Comparison of ENCODE assay signal across 8 cellular contexts in the genomic region with DNA sequence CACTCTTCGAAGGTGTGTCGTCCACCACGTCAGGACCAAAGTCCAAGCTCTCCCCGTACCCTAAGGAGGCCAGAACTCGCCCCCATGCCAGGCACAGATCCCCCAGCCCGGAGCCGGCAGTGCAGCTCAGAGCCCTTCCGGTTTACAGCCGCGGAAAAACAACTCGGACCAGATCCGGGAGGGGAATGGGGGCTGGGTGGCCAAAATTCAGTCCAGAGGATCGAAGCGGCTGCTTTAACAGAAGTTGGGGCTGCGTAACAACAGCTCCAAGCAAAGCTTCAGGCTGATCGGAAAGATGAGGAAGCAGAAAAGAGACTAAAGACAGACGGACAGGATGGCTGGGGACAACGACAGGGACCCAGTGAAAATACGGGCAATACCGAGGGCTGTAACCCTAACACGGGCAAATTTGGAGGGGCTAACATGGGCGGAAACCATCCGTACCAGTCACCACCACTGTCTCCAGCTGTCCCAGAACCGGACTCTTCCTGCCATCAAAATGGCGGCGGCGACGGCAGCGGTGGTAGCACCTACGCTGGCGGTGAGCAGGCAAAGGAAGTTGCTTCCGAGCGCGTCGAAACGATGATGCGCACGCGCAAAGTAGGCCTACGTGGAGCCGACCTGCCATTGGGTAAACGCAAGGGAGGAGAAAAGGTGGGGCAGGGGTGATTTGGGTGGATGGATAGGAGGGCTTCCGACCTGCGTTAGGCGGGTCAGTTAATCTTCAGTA. TPM values are rescaled to one million over a fixed set of nuclear protein-coding genes. Genes with fewer than 3 reads are reported as not detected.
DNase-seq lines count a peak whose midpoint lies in the region; ATAC-seq, FAIRE-seq and TF ChIP-seq lines count a peak whose summit lies in the region.

Gene MMADHC (minus strand): TSS at position 556 of the 730 bp plus-strand sequence. CDS start 678 bp downstream, outside the sequence.

- peak within 1 kb of the TSS; percentile 98 for H3K9ac ChIP-seq in keratinocyte (ENCODE audit: control insufficient read depth, extremely low read depth, insufficient read depth, low read length)

- peak within 1 kb of the TSS; percentile 75 to 88 (median 77) for H3K4me3 ChIP-seq in keratinocyte (ENCODE audit: control insufficient read depth in 2 of 3, extremely low read depth in 1 of 3, insufficient read depth in 2 of 3, low read depth in 1 of 3, low read length in 3 of 3)

- H3K9me3 ChIP-seq in keratinocyte (ENCODE audit: control insufficient read depth, low read depth, low read length), result no peaks in the 10 kb centered on the region

- no peak for TF ChIP-seq CTCF in AG09319 (IDR thresholded peaks at IDR 0.05; ENCODE audit: low read depth, low read length)
- no peak for TF ChIP-seq CTCF in keratinocyte (optimal IDR thresholded peaks at IDR 0.05 in 1 of 3, IDR thresholded peaks at IDR 0.05 in 1 of 3, conservative IDR thresholded peaks at IDR 0.05 in 1 of 3; ENCODE audit: extremely low read depth in 1 of 3, insufficient read depth in 2 of 3, low read length in 3 of 3)

- dilution Hi-C loops in keratinocyte (cut with MboI; ENCODE audit: extremely low pct_ligation_motif_present, low sequenced_read_pairs), result no loop called here

- peak within 1 kb of the TSS; percentile 96 for H3K4me2 ChIP-seq in keratinocyte (ENCODE audit: control insufficient read depth, extremely low read depth, insufficient read depth, low read depth, low read length)

- peak within 1 kb of the TSS; percentile 97 for H3K27ac ChIP-seq in keratinocyte (ENCODE audit: control insufficient read depth, insufficient read depth, low read length)

- FAIRE-seq in keratinocyte (lab: Jason Lieb, UNC), result peak; percentile 74

- peaks cover 47% of the 10 kb centered on the region for H3K79me2 ChIP-seq in keratinocyte (ENCODE audit: control insufficient read depth, insufficient read depth, low read length)

- DNase-seq in AG09319 (ENCODE audit: extremely low read depth, low read depth) (peak; percentile 91), NCI-H446 treated with DMSO at 0.1 percent for 48 hours (lab: John Stamatoyannopoulos, UW) (peak; percentile 88), cerebellar cortex (ENCODE audit: low spot score) (peak; percentile 98), keratinocyte (ENCODE audit: low read depth, low spot score) (peak; percentile 68)
- DNase-seq in stimulated activated CD4-positive, alpha-beta T cell treated with anti-CD3 and anti-CD28 coated beads, Interleukin-15, amount 100 ng/mL, for 1 hour (ENCODE audit: low read depth in 1 of 2, low spot score in 1 of 2), result peak; percentile 81 to 87

- peak; percentile 98 for ATAC-seq in GM19035 (IDR thresholded peaks at IDR 0.05; ENCODE audit: unreplicated experiment)
- peak; percentile 98 for ATAC-seq in HG03354 (IDR thresholded peaks at IDR 0.05; ENCODE audit: poor library complexity, severe bottlenecking, unreplicated experiment)
- ATAC-seq in activated CD4-positive, CD25-positive, alpha-beta regulatory T cell treated with anti-CD3 and anti-CD28 coated beads, Interleukin-2, amount 50 U/mL, for 24 hours, result peak; percentile 98 to 99

- peaks cover 15% of the 10 kb centered on the region for H3K4me1 ChIP-seq in keratinocyte (ENCODE audit: control insufficient read depth, extremely low read depth, insufficient read depth, low read length)

- peaks cover 0 to 6% of the 10 kb centered on the region in 2 experiments for H3K36me3 ChIP-seq in keratinocyte (ENCODE audit: control insufficient read depth in 2 of 2, extremely low read depth in 1 of 2, insufficient read depth in 2 of 2, low read length in 2 of 2)

- peak within 1 kb of the TSS; percentile 98 for H2AFZ ChIP-seq in keratinocyte (ENCODE audit: control insufficient read depth, low read length)

- no peaks in the 10 kb centered on the region for H4K20me1 ChIP-seq in keratinocyte (ENCODE audit: control insufficient read depth, extremely low read depth, insufficient read depth, low read length)

- no peaks in the 10 kb centered on the region for H3K9me1 ChIP-seq in keratinocyte (ENCODE audit: control insufficient read depth, extremely low read depth, insufficient read depth, low read length)

- H3K27me3 ChIP-seq in keratinocyte (ENCODE audit: control insufficient read depth, extremely low read depth, insufficient read depth, low read length), result no peaks in the 10 kb centered on the region

RNA-seq across cellular contexts. Expression of gene MMADHC, which starts in this region (rescaled TPM):
- polyA plus RNA-seq in keratinocyte, result 93.8 to 140 TPM (median 99.7 TPM) in 3 replicates
- polyA plus RNA-seq in keratinocyte (2011; ENCODE audit: low read depth), result 68.1 TPM
- polyA plus RNA-seq in keratinocyte (2011; cell fraction: cytosol; rRNA removed), result 83.2 and 134 TPM in 2 replicates
- polyA plus RNA-seq in keratinocyte (2011; cell fraction: nucleus; rRNA removed), result 42.3 and 66.3 TPM in 2 replicates
- 100 and 156 TPM in 2 replicates for polyA plus RNA-seq in keratinocyte (2012; ENCODE audit: low replicate concordance)
- polyA minus RNA-seq in keratinocyte, result 21.5 to 118 TPM (median 82.3 TPM) in 3 replicates
- 80.8 TPM for polyA minus RNA-seq in keratinocyte (2011; cell fraction: cytosol; rRNA and poly(A)+ RNA removed)
- 20.9 and 34.6 TPM in 2 replicates for polyA minus RNA-seq in keratinocyte (2011; cell fraction: nucleus; rRNA and poly(A)+ RNA removed)

Comparison
In these comparisons a context has a peak if more than half of its experiments do, and no peak if none do; other contexts are left out.
1. Peak in every context shown above with its lines: DNase-seq, ATAC-seq, H3K4me3 ChIP-seq and H3K27ac ChIP-seq.